Comparison of ENCODE assay signal across 11 cellular contexts in genomic region chr6:77463881-77464867, GRCh38. TPM values are rescaled to one million over a fixed set of nuclear protein-coding genes. Genes with fewer than 3 reads are reported as not detected.
DNase-seq lines count a peak whose midpoint lies in the region; ATAC-seq, FAIRE-seq and TF ChIP-seq lines count a peak whose summit lies in the region.
"Had no signal": no experiment of that assay in that cellular context is flagged by ENCODE, and none has a peak within 500 bp of the region (broad histone marks: within the 10 kb centered on the region; RNA-seq: fewer than 3 reads in every experiment).

No MANE protein-coding gene starts in this region.

- no peaks in the 10 kb centered on the region for H3K79me2 ChIP-seq in keratinocyte (ENCODE audit: control insufficient read depth, insufficient read depth, low read length)

- POLR2A ChIA-PET in MCF 10A (lab: Yijun Ruan, JAX), result interaction anchor here (0.7 kb wide), 2 partner anchors 38 to 329 kb away, joined by 3 read pairs; no protein-coding TSS in a partner anchor

- H3K36me3 ChIP-seq in keratinocyte (ENCODE audit: control insufficient read depth in 2 of 2, extremely low read depth in 1 of 2, insufficient read depth in 2 of 2, low read length in 2 of 2), result no peaks in the 10 kb centered on the region

- H3K9me1 ChIP-seq in keratinocyte (ENCODE audit: control insufficient read depth, extremely low read depth, insufficient read depth, low read length), result no peaks in the 10 kb centered on the region

- dilution Hi-C loops in keratinocyte (cut with MboI; ENCODE audit: extremely low pct_ligation_motif_present, low sequenced_read_pairs), result no loop called here

- no peaks in the 10 kb centered on the region for H3K27me3 Mint-ChIP-seq in MCF 10A (ENCODE audit: insufficient read depth, unreplicated experiment)

- H3K4me3 Mint-ChIP-seq in MCF 10A (ENCODE audit: unreplicated experiment), result peak overlapping the region; percentile 19
- H3K4me3 Mint-ChIP-seq in stimulated activated effector memory CD8-positive, alpha-beta T cell treated with anti-CD3 and anti-CD28 coated beads, Interleukin-12 subunit alpha, Interleukin-12 subunit beta, amount 100 ng/mL, for 72 hours, result peak overlapping the region; percentile 33

- peak overlapping the region; percentile 64 for H2AFZ ChIP-seq in keratinocyte (ENCODE audit: control insufficient read depth, low read length)

- no peaks in the 10 kb centered on the region for H3K4me1 Mint-ChIP-seq in MCF 10A (ENCODE audit: insufficient read depth, unreplicated experiment)
- peaks cover 24% of the 10 kb centered on the region for H3K4me1 Mint-ChIP-seq in stimulated activated effector memory CD8-positive, alpha-beta T cell treated with anti-CD3 and anti-CD28 coated beads, Interleukin-12 subunit alpha, Interleukin-12 subunit beta, amount 100 ng/mL, for 72 hours

- H3K27me3 ChIP-seq in keratinocyte (ENCODE audit: control insufficient read depth, extremely low read depth, insufficient read depth, low read length), result peaks cover 27% of the 10 kb centered on the region

- no peaks in the 10 kb centered on the region for H3K9me3 Mint-ChIP-seq in MCF 10A (ENCODE audit: unreplicated experiment)
- no peaks in the 10 kb centered on the region for H3K9me3 Mint-ChIP-seq in stimulated activated effector memory CD8-positive, alpha-beta T cell treated with anti-CD3 and anti-CD28 coated beads, Interleukin-12 subunit alpha, Interleukin-12 subunit beta, amount 100 ng/mL, for 72 hours

- H3K9me3 ChIP-seq in keratinocyte (ENCODE audit: control insufficient read depth, low read depth, low read length), result no peaks in the 10 kb centered on the region

- H3K4me3 ChIP-seq in keratinocyte (ENCODE audit: control insufficient read depth in 2 of 3, extremely low read depth in 1 of 3, insufficient read depth in 2 of 3, low read depth in 1 of 3, low read length in 3 of 3), result peak overlapping the region; percentile 34 to 69 (median 42)

- no TSS peak for BruUV-seq in MCF 10A (replicated peaks; lab: Mats Ljungman, UMichigan)

- H3K9ac ChIP-seq in keratinocyte (ENCODE audit: control insufficient read depth, extremely low read depth, insufficient read depth, low read length), result no peak overlapping the region

- H3K36me3 Mint-ChIP-seq in MCF 10A (ENCODE audit: insufficient read depth, unreplicated experiment), result no peaks in the 10 kb centered on the region
- H3K36me3 Mint-ChIP-seq in stimulated activated effector memory CD8-positive, alpha-beta T cell treated with anti-CD3 and anti-CD28 coated beads, Interleukin-12 subunit alpha, Interleukin-12 subunit beta, amount 100 ng/mL, for 72 hours, result no peaks in the 10 kb centered on the region

- peaks cover 21% of the 10 kb centered on the region for H3K4me1 ChIP-seq in keratinocyte (ENCODE audit: control insufficient read depth, extremely low read depth, insufficient read depth, low read length)

- no peak overlapping the region for H3K27ac Mint-ChIP-seq in MCF 10A (ENCODE audit: low read depth, unreplicated experiment)
- no peak overlapping the region for H3K27ac Mint-ChIP-seq in stimulated activated effector memory CD8-positive, alpha-beta T cell treated with anti-CD3 and anti-CD28 coated beads, Interleukin-12 subunit alpha, Interleukin-12 subunit beta, amount 100 ng/mL, for 72 hours
- H3K27ac Mint-ChIP-seq: T-helper 2 cell treated with Interferon-gamma antibody and Interleukin-4, amounts not matched to agents 5 μg/mL and 100 μg/mL, for 36 hours had no signal

- no peaks in the 10 kb centered on the region for H4K20me1 ChIP-seq in keratinocyte (ENCODE audit: control insufficient read depth, extremely low read depth, insufficient read depth, low read length)

- no peak for TF ChIP-seq CTCF in MCF 10A (IDR thresholded peaks at IDR 0.05; ENCODE audit: unreplicated experiment)
- no peak for TF ChIP-seq CTCF in keratinocyte (optimal IDR thresholded peaks at IDR 0.05 in 1 of 3, IDR thresholded peaks at IDR 0.05 in 1 of 3, conservative IDR thresholded peaks at IDR 0.05 in 1 of 3; ENCODE audit: extremely low read depth in 1 of 3, insufficient read depth in 2 of 3, low read length in 3 of 3)

- ATAC-seq in stimulated activated effector memory CD8-positive, alpha-beta T cell treated with anti-CD3 and anti-CD28 coated beads, Interleukin-12 subunit alpha, Interleukin-12 subunit beta, amount 100 ng/mL, for 72 hours, result peak; percentile 4
- ATAC-seq in HG02840 (IDR thresholded peaks at IDR 0.05; ENCODE audit: low FRiP score, unreplicated experiment), result no peak
- ATAC-seq in GM19328 (IDR thresholded peaks at IDR 0.05; ENCODE audit: unreplicated experiment), result no peak
- ATAC-seq in HG03565 (IDR thresholded peaks at IDR 0.05; ENCODE audit: unreplicated experiment), result no peak

- DNase-seq in HK-2 (ENCODE audit: unreplicated experiment) (peak; percentile 11), MCF 10A (ENCODE audit: unreplicated experiment) (no peak), keratinocyte (ENCODE audit: low read depth, low spot score) (no peak), DMS 273 treated with DMSO at 0.1 percent for 48 hours (lab: John Stamatoyannopoulos, UW) (no peak)
- DNase-seq in stimulated activated effector memory CD8-positive, alpha-beta T cell treated with anti-CD3 and anti-CD28 coated beads, Interleukin-12 subunit alpha, Interleukin-12 subunit beta, amount 100 ng/mL, for 72 hours (ENCODE audit: low spot score in 2 of 2), result no peak

- CTCF ChIA-PET in MCF 10A (lab: Yijun Ruan, JAX), result interaction anchor here (0.5 to 1.7 kb wide), 9 partner anchors 9 to 1530 kb away, joined by 3 to 5 read pairs (median 4); no protein-coding TSS in a partner anchor

- FAIRE-seq in keratinocyte (lab: Jason Lieb, UNC), result no peak
- FAIRE-seq: colon had no signal

- H3K27ac ChIP-seq in keratinocyte (ENCODE audit: control insufficient read depth, insufficient read depth, low read length), result no peak overlapping the region

- intact Hi-C loops in MCF 10A (cut with micrococcal nuclease), result no loop called here

- peak overlapping the region; percentile 95 for H3K4me2 ChIP-seq in keratinocyte (ENCODE audit: control insufficient read depth, extremely low read depth, insufficient read depth, low read depth, low read length)

RNA-seq across cellular contexts. Expression of gene HTR1B, which starts 0.9 kb away (rescaled TPM):
- total RNA-seq in MCF 10A (2022), result not detected in 2 replicates
- 0.21 to 0.53 TPM (median 0.24 TPM) in 3 replicates for polyA plus RNA-seq in keratinocyte
- not detected for polyA plus RNA-seq in keratinocyte (2011; ENCODE audit: low read depth)
- 0.44 and 0.49 TPM in 2 replicates for polyA plus RNA-seq in keratinocyte (2011; cell fraction: cytosol; rRNA removed)
- 1.1 and 1.5 TPM in 2 replicates for polyA plus RNA-seq in keratinocyte (2011; cell fraction: nucleus; rRNA removed)
- polyA plus RNA-seq in keratinocyte (2012; ENCODE audit: low replicate concordance), result 0.25 and 0.56 TPM in 2 replicates
- 0.76 to 1.2 TPM (median 0.90 TPM) in 3 replicates for polyA minus RNA-seq in keratinocyte
- polyA minus RNA-seq in keratinocyte (2011; cell fraction: cytosol; rRNA and poly(A)+ RNA removed), result not detected
- polyA minus RNA-seq in keratinocyte (2011; cell fraction: nucleus; rRNA and poly(A)+ RNA removed), result 0.74 and 1.3 TPM in 2 replicates
- total RNA-seq: HT1080 had no signal
